9 cellular contexts compared by ENCODE assay signal in genomic region chr6:107668826-107669474, GRCh38.
DNase-seq lines count a peak whose midpoint lies in the region; ATAC-seq and TF ChIP-seq lines count a peak whose summit lies in the region.
"Had no signal": no experiment of that assay in that cellular context is flagged by ENCODE, and none has a peak within 500 bp of the region (broad histone marks: within the 10 kb centered on the region; RNA-seq: fewer than 3 reads in every experiment).

No MANE protein-coding gene starts in this region.

- H3K27me3 Mint-ChIP-seq in T-cell (no peaks in the 10 kb centered on the region), CD14-positive monocyte (ENCODE audit: low read depth in 3 of 3) (peaks cover 37 to 68% (median 44%) of the 10 kb centered on the region in 3 donors)

- intact Hi-C loops in CD14-positive monocyte (cut with micrococcal nuclease): no loop called here

- H3K18ac ChIP-seq in neuronal stem cell (ENCODE audit: low read length): no peak overlapping the region

- no peak overlapping the region for H2AFZ ChIP-seq in neuronal stem cell (ENCODE audit: low read length)

- H3K27me3 ChIP-seq in neuronal stem cell (ENCODE audit: control insufficient read depth in 3 of 3, insufficient read depth in 3 of 3, low read depth in 1 of 3, low read length in 3 of 3): no peaks in the 10 kb centered on the region
- no peaks in the 10 kb centered on the region for H3K27me3 ChIP-seq in effector memory CD4-positive, alpha-beta T cell (replicated peaks; ENCODE audit: control insufficient read depth, insufficient read depth, low read length, poor library complexity, severe bottlenecking)

- peaks cover 16 to 17% of the 10 kb centered on the region in 2 donors for H3K4me1 ChIP-seq in neuronal stem cell (ENCODE audit: control insufficient read depth in 2 of 2, insufficient read depth in 1 of 2, low read depth in 1 of 2, low read length in 2 of 2)
- H3K4me1 ChIP-seq in effector memory CD4-positive, alpha-beta T cell (ENCODE audit: control insufficient read depth, insufficient read depth, low read length, poor library complexity, severe bottlenecking): peaks cover 3% of the 10 kb centered on the region

- H3K9me3 Mint-ChIP-seq in T-cell (no peaks in the 10 kb centered on the region), CD14-positive monocyte (no peaks in the 10 kb centered on the region)

- H3K27ac ChIP-seq in neuronal stem cell (replicated peaks; ENCODE audit: low read length): no peak overlapping the region
- H3K27ac ChIP-seq in effector memory CD4-positive, alpha-beta T cell (ENCODE audit: insufficient read depth, low read length, poor library complexity, severe bottlenecking): no peak overlapping the region
- H3K27ac ChIP-seq: SK-N-MC had no signal

- H3K4me3 Mint-ChIP-seq in T-cell (no peak overlapping the region), CD14-positive monocyte (peak overlapping the region in 1 of 2 donors; percentile 55)

- DNase-seq in T-cell: peak in 15 of 34 experiments; percentile 7 to 34 (median 13)
- no peak for DNase-seq in neuronal stem cell (ENCODE audit: low spot score)
- no peak for DNase-seq in CD14-positive monocyte (ENCODE audit: low spot score)
- DNase-seq in SHP77 (lab: John Stamatoyannopoulos, UW): no peak
- DNase-seq in NCI-H1417 treated with DMSO at 0.1 percent for 48 hours (lab: John Stamatoyannopoulos, UW): no peak
- DNase-seq in effector memory CD4-positive, alpha-beta T cell: no peak

- ATAC-seq in GM18873 (IDR thresholded peaks at IDR 0.05; ENCODE audit: low FRiP score, unreplicated experiment) (peak; percentile 80), HG02571 (IDR thresholded peaks at IDR 0.05; ENCODE audit: unreplicated experiment) (peak; percentile 90), T-cell (replicated peaks in 1 of 4) (peak; percentile 61 to 89 (median 74))

- H3K9me3 ChIP-seq in neuronal stem cell (replicated peaks in 1 of 2; ENCODE audit: control insufficient read depth in 2 of 2, insufficient read depth in 1 of 2, low read depth in 1 of 2, low read length in 2 of 2): no peaks in the 10 kb centered on the region
- H3K9me3 ChIP-seq in effector memory CD4-positive, alpha-beta T cell (ENCODE audit: control insufficient read depth, low read length): no peaks in the 10 kb centered on the region

- H3K27ac Mint-ChIP-seq in T-cell (no peak overlapping the region), CD14-positive monocyte (no peak overlapping the region)

- POLR2A ChIA-PET in T-cell (lab: Charles Lee): interaction anchor here in 1 of 2 donors (0.6 kb wide), 1 partner anchor 21 kb away, joined by 3 read pairs; no protein-coding TSS in a partner anchor

- H4K91ac ChIP-seq in neuronal stem cell (ENCODE audit: low read depth, low read length, poor library complexity): no peak overlapping the region

- H3K23ac ChIP-seq in neuronal stem cell (ENCODE audit: low read depth, low read length, poor library complexity): no peak overlapping the region

- H3K14ac ChIP-seq in neuronal stem cell (ENCODE audit: low read length): no peak overlapping the region

- H2AK5ac ChIP-seq in neuronal stem cell (ENCODE audit: low read depth, low read length): no peak overlapping the region

- H3K4me1 Mint-ChIP-seq in T-cell: peaks cover 8 to 21% (median 15%) of the 10 kb centered on the region in 3 donors
- peaks cover 27% of the 10 kb centered on the region for H3K4me1 Mint-ChIP-seq in CD14-positive monocyte

- no peak overlapping the region for H3K4ac ChIP-seq in neuronal stem cell (ENCODE audit: low read length)

- H2BK12ac ChIP-seq in neuronal stem cell (ENCODE audit: low read length): no peak overlapping the region

- H2BK120ac ChIP-seq in neuronal stem cell (ENCODE audit: low read depth, low read length): no peak overlapping the region

- no peaks in the 10 kb centered on the region for H3K79me1 ChIP-seq in neuronal stem cell (ENCODE audit: low read depth, low read length)

- H2BK15ac ChIP-seq in neuronal stem cell (ENCODE audit: low read length): peak overlapping the region; percentile 25

- no peak overlapping the region for H4K8ac ChIP-seq in neuronal stem cell (ENCODE audit: low read depth, low read length)

- no CpG with 5 or more reads among the region's 18 CpGs for WGBS in neuronal stem cell (ENCODE audit: extremely low coverage in 2 of 2, insufficient read length in 2 of 2, insufficient replicate concordance in 1 of 2), 2 donors

- CTCF ChIA-PET in T-cell (lab: Charles Lee): no interaction called here

- no peak overlapping the region for H3K9ac ChIP-seq in neuronal stem cell (ENCODE audit: low read depth, low read length, poor library complexity)

- no peaks in the 10 kb centered on the region for H3K36me3 ChIP-seq in neuronal stem cell (replicated peaks in 1 of 2; ENCODE audit: control insufficient read depth in 2 of 2, insufficient read depth in 2 of 2, low read length in 2 of 2)
- no peaks in the 10 kb centered on the region for H3K36me3 ChIP-seq in effector memory CD4-positive, alpha-beta T cell (ENCODE audit: control insufficient read depth, insufficient read depth, low read length)

- H2BK5ac ChIP-seq in neuronal stem cell (ENCODE audit: low read length): no peak overlapping the region

- no peak for TF ChIP-seq CTCF in CD14-positive monocyte (IDR thresholded peaks at IDR 0.05)

- H3K4me3 ChIP-seq in neuronal stem cell (ENCODE audit: low read length in 2 of 2): no peak overlapping the region
- H3K4me3 ChIP-seq in effector memory CD4-positive, alpha-beta T cell (ENCODE audit: insufficient read depth, low read depth, low read length, poor library complexity, severe bottlenecking): no peak overlapping the region
- H3K4me3 ChIP-seq: SK-N-MC had no signal

- H3K36me3 Mint-ChIP-seq in T-cell (no peaks in the 10 kb centered on the region), CD14-positive monocyte (no peaks in the 10 kb centered on the region)

- H3K4me2 ChIP-seq in neuronal stem cell (ENCODE audit: insufficient read depth, low read length, poor library complexity, severe bottlenecking): no peak overlapping the region
